Comparison of ENCODE assay signal across 9 cellular contexts in genomic region chr3:133476971-133477375, GRCh38.
DNase-seq lines count a peak whose midpoint lies in the region; FAIRE-seq lines count a peak whose summit lies in the region.
"Had no signal": no experiment of that assay in that cellular context is flagged by ENCODE, and none has a peak within 500 bp of the region (broad histone marks: within the 10 kb centered on the region; RNA-seq: fewer than 3 reads in every experiment).

No MANE protein-coding gene starts in this region.

- 16 to 58% (median 25%) methylated on average over 6 of the region's 6 CpGs for WGBS in small intestine, 3 donors

- H3K27ac ChIP-seq in small intestine (ENCODE audit: low read depth in 1 of 2, low read length in 1 of 2): peak overlapping the region in 1 of 2 donors; percentile 67

- no peaks in the 10 kb centered on the region for H3K9me3 ChIP-seq in small intestine (ENCODE audit: control insufficient read depth, low read depth)

- H3K36me3 ChIP-seq in small intestine (ENCODE audit: control insufficient read depth in 2 of 2, insufficient read depth in 2 of 2, low read length in 2 of 2): no peaks in the 10 kb centered on the region

- no peak for DNase-seq in GM19239 (ENCODE audit: insufficient read length, low spot score)
- DNase-seq in NCI-H187 (lab: John Stamatoyannopoulos, UW): peak; percentile 61 to 67
- DNase-seq in RPMI8226: peak; percentile 47
- peak; percentile 40 for DNase-seq in small intestine
- no peak for DNase-seq in hepatic stellate cell (ENCODE audit: low spot score)
- DNase-seq in occipital lobe (lab: John Stamatoyannopoulos, UW): no peak
- no peak for DNase-seq in activated CD4-positive, alpha-beta T cell treated with anti-CD3 and anti-CD28 coated beads, Interleukin-2, amount 50 U/mL, for 48 hours
- no peak for DNase-seq in stimulated activated CD4-positive, alpha-beta T cell treated with anti-CD3 and anti-CD28 coated beads, Interleukin-2, amount 100 ng/mL, for 24 hours
- DNase-seq: kidney glomerular epithelial cell had no signal

- H3K27me3 ChIP-seq in small intestine (ENCODE audit: control insufficient read depth in 2 of 2, insufficient read depth in 2 of 2, low read length in 2 of 2): no peaks in the 10 kb centered on the region

- H3K4me3 ChIP-seq in small intestine (ENCODE audit: low read depth in 1 of 2, low read length in 2 of 2): no peak overlapping the region

- H3K4me1 ChIP-seq in small intestine (ENCODE audit: control insufficient read depth in 2 of 2, insufficient read depth in 1 of 2, low read depth in 1 of 2, low read length in 1 of 2): peaks cover 0 to 6% of the 10 kb centered on the region in 2 donors

- FAIRE-seq in GM19239 (lab: Jason Lieb, UNC) (peak; percentile 87), small intestine (lab: Jason Lieb, UNC) (no peak)

Comparison
In these comparisons a context has a peak if more than half of its experiments do, and no peak if none do; other contexts are left out.
1. DNase-seq: peak in NCI-H187 (2 of 2), RPMI8226 (single experiment) and small intestine (single experiment); none in GM19239 (single experiment), hepatic stellate cell (single experiment), occipital lobe (single experiment), activated CD4-positive, alpha-beta T cell treated with anti-CD3 and anti-CD28 coated beads, Interleukin-2, amount 50 U/mL, for 48 hours (0 of 2) and stimulated activated CD4-positive, alpha-beta T cell treated with anti-CD3 and anti-CD28 coated beads, Interleukin-2, amount 100 ng/mL, for 24 hours (0 of 2).